In genomic region chr6:7821426-7821825, GRCh38 we compare ENCODE assay signal across 20 cellular contexts.
"Had no signal": no experiment of that assay in that cellular context is flagged by ENCODE, and none has a peak within 500 bp of the region (broad histone marks: within the 10 kb centered on the region; RNA-seq: fewer than 3 reads in every experiment).

No MANE protein-coding gene starts in this region.

- H3K27ac Mint-ChIP-seq: activated CD8-positive, alpha-beta memory T cell treated with anti-CD3 and anti-CD28 coated beads, Interleukin-2, amount 10 ng/mL, durations not matched to agents 7 days and 5 days; activated naive CD8-positive, alpha-beta T cell; naive B cell; stimulated activated naive CD8-positive, alpha-beta T cell treated with anti-CD3 and anti-CD28 coated beads, Interleukin-15, Interleukin-2, amounts not matched to agents 100 ng/mL and 50 ng/mL, for 24 hours had no signal

- H3K4me3 Mint-ChIP-seq: activated CD8-positive, alpha-beta memory T cell treated with anti-CD3 and anti-CD28 coated beads, Interleukin-2, amount 10 ng/mL, durations not matched to agents 7 days and 5 days; activated naive CD8-positive, alpha-beta T cell; naive B cell; stimulated activated naive CD8-positive, alpha-beta T cell treated with anti-CD3 and anti-CD28 coated beads, Interleukin-15, Interleukin-2, amounts not matched to agents 100 ng/mL and 50 ng/mL, for 24 hours had no signal

- H2AFZ ChIP-seq: parathyroid adenoma had no signal

- H3K36me3 ChIP-seq: cardiac muscle cell, upper lobe of right lung had no signal

- H3K27ac ChIP-seq: cardiac muscle cell, coronary artery, parathyroid adenoma, testis, upper lobe of right lung had no signal

- H3K79me2 ChIP-seq: parathyroid adenoma had no signal

- H3K27me3 ChIP-seq: cardiac muscle cell, testis, upper lobe of right lung had no signal

- H3K9me3 ChIP-seq: testis, upper lobe of right lung had no signal

- H3K9me3 Mint-ChIP-seq: stimulated activated naive CD8-positive, alpha-beta T cell treated with anti-CD3 and anti-CD28 coated beads, Interleukin-15, Interleukin-2, amounts not matched to agents 100 ng/mL and 50 ng/mL, for 24 hours had no signal

- H3K4me3 ChIP-seq: cardiac muscle cell, coronary artery, lung, testis, upper lobe of right lung had no signal

- H3K36me3 Mint-ChIP-seq: activated CD8-positive, alpha-beta memory T cell treated with anti-CD3 and anti-CD28 coated beads, Interleukin-2, amount 10 ng/mL, durations not matched to agents 7 days and 5 days; activated naive CD8-positive, alpha-beta T cell had no signal

- ATAC-seq: activated CD8-positive, alpha-beta memory T cell treated with anti-CD3 and anti-CD28 coated beads, Interleukin-2, amount 10 ng/mL, durations not matched to agents 7 days and 5 days; left colon; upper lobe of right lung had no signal

- H3K4me1 Mint-ChIP-seq: activated CD8-positive, alpha-beta memory T cell treated with anti-CD3 and anti-CD28 coated beads, Interleukin-2, amount 10 ng/mL, durations not matched to agents 7 days and 5 days; naive B cell had no signal

- H3K4me1 ChIP-seq: parathyroid adenoma, testis, upper lobe of right lung had no signal

- DNase-seq: activated CD4-positive, alpha-beta T cell treated with anti-CD3 and anti-CD28 coated beads for 1 hour; activated CD4-positive, alpha-beta T cell treated with anti-CD3 and anti-CD28 coated beads, Interleukin-2, amount 50 U/mL, for 48 hours; activated CD8-positive, alpha-beta memory T cell treated with anti-CD3 and anti-CD28 coated beads, Interleukin-2, amount 10 ng/mL, durations not matched to agents 7 days and 5 days; activated gamma-delta T cell; activated T-cell treated with anti-CD3 and anti-CD28 coated beads, Interleukin-2, amount 50 U/mL, for 48 hours; anterior cingulate cortex; effector CD4-positive, alpha-beta T cell; hypothalamus; left colon; naive B cell; stimulated activated CD4-positive, alpha-beta T cell treated with anti-CD3 and anti-CD28 coated beads, Interleukin-4, amount 100 ng/mL, for 24 hours; T-helper 2 cell; testis; upper lobe of right lung had no signal
